Comparison of ENCODE assay signal across 32 cellular contexts in genomic region chr17:57132663-57133062, GRCh38. TPM values are rescaled to one million over a fixed set of nuclear protein-coding genes. Genes with fewer than 3 reads are reported as not detected.
DNase-seq lines count a peak whose midpoint lies in the region; ATAC-seq and TF ChIP-seq lines count a peak whose summit lies in the region.
"Had no signal": no experiment of that assay in that cellular context is flagged by ENCODE, and none has a peak within 500 bp of the region (broad histone marks: within the 10 kb centered on the region; RNA-seq: fewer than 3 reads in every experiment).

No MANE protein-coding gene starts in this region.

- no peak overlapping the region for H3K4me2 ChIP-seq in SK-N-SH
- H3K4me2 ChIP-seq: A549, hepatocyte had no signal

- no peaks in the 10 kb centered on the region for H3K27me3 ChIP-seq in SK-N-SH (ENCODE audit: insufficient read depth)
- H3K27me3 ChIP-seq in NT2/D1 (ENCODE audit: insufficient read depth, insufficient read length): no peaks in the 10 kb centered on the region
- H3K27me3 ChIP-seq: gastrocnemius medialis, hepatocyte, pancreas, Peyer's patch, testis had no signal

- H2AFZ ChIP-seq in SK-N-SH (ENCODE audit: low read depth): no peak overlapping the region
- H2AFZ ChIP-seq: hepatocyte had no signal

- H3K9ac ChIP-seq in SK-N-SH: no peak overlapping the region
- peak overlapping the region; percentile 39 for H3K9ac ChIP-seq in NT2/D1 (ENCODE audit: insufficient read length, low read depth)

- no peaks in the 10 kb centered on the region for H3K9me3 ChIP-seq in SK-N-SH
- H3K9me3 ChIP-seq in NT2/D1 (ENCODE audit: insufficient read depth, low read length): no peaks in the 10 kb centered on the region
- H3K9me3 ChIP-seq: A549, gastrocnemius medialis, mucosa of descending colon, pancreas, Peyer's patch, testis had no signal

- no peak overlapping the region for H3K4me3 ChIP-seq in SK-N-SH (ENCODE audit: low read depth in 2 of 2, low read length in 1 of 2)
- H3K4me3 ChIP-seq in NT2/D1 (ENCODE audit: insufficient read length, low read depth): no peak overlapping the region
- H3K4me3 ChIP-seq: A549, gastrocnemius medialis, hepatocyte, lung, mucosa of descending colon, pancreas, Peyer's patch, testis had no signal

- H3K4me1 Mint-ChIP-seq in activated T-helper 2 cell treated with anti-CD3 and anti-CD28 coated beads, Interferon-gamma antibody, Interleukin-2, Interleukin-4, amounts not matched to agents 10 μg/mL and 5 μg/mL and 100 μg/mL, durations not matched to agents 14 hours and 24 hours and 36 hours (ENCODE audit: low read depth): peaks cover 5% of the 10 kb centered on the region

- H4K20me1 ChIP-seq in SK-N-SH (ENCODE audit: insufficient read depth): no peaks in the 10 kb centered on the region

- H3F3A ChIP-seq in SK-N-SH (replicated peaks; ENCODE audit: insufficient read depth): peaks cover 6% of the 10 kb centered on the region

- H3K79me2 ChIP-seq in SK-N-SH (ENCODE audit: insufficient read depth): no peaks in the 10 kb centered on the region
- H3K79me2 ChIP-seq: hepatocyte had no signal

- H3K27ac ChIP-seq in SK-N-SH (ENCODE audit: low read depth in 2 of 2, low read length in 1 of 2): peak overlapping the region in 1 of 2 experiments; percentile 64; a peak in 2 of 4 replicates
- H3K27ac ChIP-seq: gastrocnemius medialis, hepatocyte, pancreas, Peyer's patch, testis, VCaP had no signal

- H3K9me3 Mint-ChIP-seq in activated T-helper 2 cell treated with anti-CD3 and anti-CD28 coated beads, Interferon-gamma antibody, Interleukin-2, Interleukin-4, amounts not matched to agents 10 μg/mL and 5 μg/mL and 100 μg/mL, durations not matched to agents 14 hours and 24 hours and 36 hours: no peaks in the 10 kb centered on the region
- H3K9me3 Mint-ChIP-seq: activated naive CD8-positive, alpha-beta T cell treated with anti-CD3 and anti-CD28 coated beads for 36 hours; CD4-positive, alpha-beta T cell; natural killer cell treated with Interleukin-12 subunit alpha and Interleukin-12 subunit beta and Interleukin-15 and Interleukin-18, amount 100 ng/mL, for 72 hours; stimulated activated naive CD8-positive, alpha-beta T cell treated with anti-CD3 and anti-CD28 coated beads, Interleukin-15, Interleukin-2, amounts not matched to agents 100 ng/mL and 50 ng/mL, for 24 hours had no signal

- H3K4me1 ChIP-seq in SK-N-SH (ENCODE audit: control insufficient read depth in 1 of 2, insufficient read depth in 2 of 2, low read depth in 1 of 2, low read length in 1 of 2) (peaks cover 0 to 15% of the 10 kb centered on the region in 2 experiments; a peak in 1 of 4 replicates), NT2/D1 (ENCODE audit: insufficient read depth, insufficient read length) (peaks cover 3% of the 10 kb centered on the region)
- H3K4me1 ChIP-seq: A549, Peyer's patch had no signal

- POLR2A ChIA-PET in SK-N-SH (lab: Yijun Ruan, JAX): no interaction called here

- 94% methylated on average over 2 of the region's 2 CpGs for WGBS in SK-N-SH (ENCODE audit: low lambda C conversion rate)

- H3K36me3 Mint-ChIP-seq in activated T-helper 2 cell treated with anti-CD3 and anti-CD28 coated beads, Interferon-gamma antibody, Interleukin-2, Interleukin-4, amounts not matched to agents 10 μg/mL and 5 μg/mL and 100 μg/mL, durations not matched to agents 14 hours and 24 hours and 36 hours (ENCODE audit: low read depth): no peaks in the 10 kb centered on the region
- H3K36me3 Mint-ChIP-seq: activated naive CD8-positive, alpha-beta T cell treated with anti-CD3 and anti-CD28 coated beads for 36 hours; natural killer cell treated with Interleukin-12 subunit alpha and Interleukin-12 subunit beta and Interleukin-15 and Interleukin-18, amount 100 ng/mL, for 72 hours had no signal

- H3K9me2 ChIP-seq in SK-N-SH: no peaks in the 10 kb centered on the region

- TF ChIP-seq RAD21 in SK-N-SH (IDR thresholded peaks at IDR 0.05; ENCODE audit: low read length): 0 out of 2 replicates have a peak, but pooled peaks have one; percentile 8

- no peak for TF ChIP-seq CTCF in SK-N-SH (IDR thresholded peaks at IDR 0.05)

- intact Hi-C loops in activated T-helper 2 cell treated with anti-CD3 and anti-CD28 coated beads, Interferon-gamma antibody, Interleukin-2, Interleukin-4, amounts not matched to agents 10 μg/mL and 5 μg/mL and 100 μg/mL, durations not matched to agents 14 hours and 24 hours and 36 hours (cut with micrococcal nuclease): loop anchor here (5.0 kb wide), 1 partner anchor 110 kb away; no protein-coding TSS in a partner anchor

- CTCF ChIA-PET in SK-N-SH (lab: Yijun Ruan, JAX): interaction anchor here (0.8 to 3.0 kb wide), 13 partner anchors 12 to 867 kb away, joined by 3 to 17 read pairs (median 4); no protein-coding TSS in a partner anchor

- DNase-seq in SK-N-SH: peak; percentile 58
- no peak for DNase-seq in NT2/D1 (ENCODE audit: low read depth, low spot score)
- peak; percentile 72 for DNase-seq in iPS-NIHi11 (ENCODE audit: low spot score)
- no peak for DNase-seq in GDM1 (lab: John Stamatoyannopoulos, UW)
- DNase-seq in cerebellar cortex (ENCODE audit: low spot score): no peak
- no peak for DNase-seq in activated T-helper 2 cell treated with anti-CD3 and anti-CD28 coated beads, Interferon-gamma antibody, Interleukin-2, Interleukin-4, amounts not matched to agents 10 μg/mL and 5 μg/mL and 100 μg/mL, durations not matched to agents 14 hours and 24 hours and 36 hours (ENCODE audit: low spot score)
- no peak for DNase-seq in mucosa of gallbladder (ENCODE audit: low spot score)
- DNase-seq: activated CD4-positive, alpha-beta T cell treated with anti-CD3 and anti-CD28 coated beads for 4 hours; activated gamma-delta T cell; activated naive CD8-positive, alpha-beta T cell treated with anti-CD3 and anti-CD28 coated beads for 36 hours; aorta; CD4-positive, alpha-beta T cell; DND-41; gastrocnemius medialis; left cardiac atrium; mucosa of descending colon; NCI-H1694; NCI-H510A treated with DMSO at 0.1 percent for 48 hours; pancreas; Peyer's patch; SHP77 treated with DMSO at 0.1 percent for 48 hours; stimulated activated CD4-positive, alpha-beta T cell treated with anti-CD3 and anti-CD28 coated beads, Interleukin-2, amount 100 ng/mL, for 24 hours; T-helper 9 cell; testis had no signal

- H3K27ac Mint-ChIP-seq in activated T-helper 2 cell treated with anti-CD3 and anti-CD28 coated beads, Interferon-gamma antibody, Interleukin-2, Interleukin-4, amounts not matched to agents 10 μg/mL and 5 μg/mL and 100 μg/mL, durations not matched to agents 14 hours and 24 hours and 36 hours: no peak overlapping the region
- H3K27ac Mint-ChIP-seq: activated naive CD8-positive, alpha-beta T cell treated with anti-CD3 and anti-CD28 coated beads for 36 hours; CD4-positive, alpha-beta T cell; natural killer cell treated with Interleukin-12 subunit alpha and Interleukin-12 subunit beta and Interleukin-15 and Interleukin-18, amount 100 ng/mL, for 72 hours had no signal

- H3K4me3 Mint-ChIP-seq in activated T-helper 2 cell treated with anti-CD3 and anti-CD28 coated beads, Interferon-gamma antibody, Interleukin-2, Interleukin-4, amounts not matched to agents 10 μg/mL and 5 μg/mL and 100 μg/mL, durations not matched to agents 14 hours and 24 hours and 36 hours (ENCODE audit: low read depth): no peak overlapping the region
- H3K4me3 Mint-ChIP-seq: activated naive CD8-positive, alpha-beta T cell treated with anti-CD3 and anti-CD28 coated beads for 36 hours; CD4-positive, alpha-beta T cell; natural killer cell treated with Interleukin-12 subunit alpha and Interleukin-12 subunit beta and Interleukin-15 and Interleukin-18, amount 100 ng/mL, for 72 hours; stimulated activated naive CD8-positive, alpha-beta T cell treated with anti-CD3 and anti-CD28 coated beads, Interleukin-15, Interleukin-2, amounts not matched to agents 100 ng/mL and 50 ng/mL, for 24 hours had no signal

- H3K36me3 ChIP-seq in SK-N-SH (replicated peaks in 1 of 2; ENCODE audit: control insufficient read depth in 1 of 2, insufficient read depth in 2 of 2, low read length in 1 of 2): no peaks in the 10 kb centered on the region
- H3K36me3 ChIP-seq in NT2/D1 (ENCODE audit: insufficient read depth, insufficient read length, low read length): no peaks in the 10 kb centered on the region
- H3K36me3 ChIP-seq: gastrocnemius medialis, pancreas, Peyer's patch had no signal

- no peak for ATAC-seq in SK-N-SH treated with all-trans-retinoic acid at 6 μM for 48 hours
- ATAC-seq: A549; gastrocnemius medialis; HCT116; left cardiac atrium; mucosa of descending colon; natural killer cell treated with Interleukin-12 subunit alpha and Interleukin-12 subunit beta and Interleukin-15 and Interleukin-18, amount 100 ng/mL, for 72 hours; pancreas had no signal

- no peak for TF ChIP-seq EP300 in SK-N-SH (IDR thresholded peaks at IDR 0.05; ENCODE audit: borderline replicate concordance in 1 of 2, low read depth in 1 of 2, low read length in 1 of 2)

- peaks cover 1% of the 10 kb centered on the region for H3K27me3 Mint-ChIP-seq in activated T-helper 2 cell treated with anti-CD3 and anti-CD28 coated beads, Interferon-gamma antibody, Interleukin-2, Interleukin-4, amounts not matched to agents 10 μg/mL and 5 μg/mL and 100 μg/mL, durations not matched to agents 14 hours and 24 hours and 36 hours (ENCODE audit: low read depth)
- H3K27me3 Mint-ChIP-seq: activated naive CD8-positive, alpha-beta T cell treated with anti-CD3 and anti-CD28 coated beads for 36 hours; CD4-positive, alpha-beta T cell; stimulated activated naive CD8-positive, alpha-beta T cell treated with anti-CD3 and anti-CD28 coated beads, Interleukin-15, Interleukin-2, amounts not matched to agents 100 ng/mL and 50 ng/mL, for 24 hours had no signal

TF ChIP-seq in SK-N-SH, 30 proteins besides CTCF, POLR2A, EP300 and RAD21 (continues in another document):
- TF ChIP-seq POLR2AphosphoS5 (IDR thresholded peaks at IDR 0.05; ENCODE audit: low read depth, low read length): no peak
- no peak for TF ChIP-seq MXI1 (IDR thresholded peaks at IDR 0.05; ENCODE audit: low read depth, low read length)
- no peak for TF ChIP-seq FOXJ3 (CRISPR knock-in tag; IDR thresholded peaks at IDR 0.05)
- no peak for TF ChIP-seq RFX5 (IDR thresholded peaks at IDR 0.05; ENCODE audit: low read length)
- no peak for TF ChIP-seq YY1 (IDR thresholded peaks at IDR 0.05; ENCODE audit: low read depth)

TF ChIP-seq in SK-N-SH treated with all-trans-retinoic acid at 6 μM for 48 hours, 23 proteins besides CTCF, POLR2A, EP300 and RAD21:
- TF ChIP-seq PPARA (CRISPR knock-in tag; IDR thresholded peaks at IDR 0.05; ENCODE audit: borderline replicate concordance): no peak

RNA-seq across cellular contexts. Expression of gene AKAP1, which starts 47.6 kb away (rescaled TPM):
- 23.7 and 36.3 TPM in 2 replicates for polyA plus RNA-seq in SK-N-SH (2012; rRNA removed)
- polyA plus RNA-seq in SK-N-SH (2012; cell fraction: cytosol; rRNA removed): 17.5 and 19.6 TPM in 2 replicates
- 106 and 135 TPM in 2 replicates for polyA plus RNA-seq in SK-N-SH (2012; cell fraction: nucleus; rRNA removed)
- total RNA-seq in activated T-helper 2 cell treated with anti-CD3 and anti-CD28 coated beads, Interferon-gamma antibody, Interleukin-2, Interleukin-4, amounts not matched to agents 10 μg/mL and 5 μg/mL and 100 μg/mL, durations not matched to agents 14 hours and 24 hours and 36 hours: 38.7 and 45.0 TPM in 2 replicates
- total RNA-seq in mucosa of gallbladder: 67.5 TPM

Comparison
In these comparisons a context has a peak if more than half of its experiments do, and no peak if none do; other contexts are left out.
1. DNase-seq: peak in SK-N-SH (single experiment) and iPS-NIHi11 (single experiment); none in NT2/D1 (single experiment), GDM1 (single experiment), cerebellar cortex (single experiment), activated T-helper 2 cell treated with anti-CD3 and anti-CD28 coated beads, Interferon-gamma antibody, Interleukin-2, Interleukin-4, amounts not matched to agents 10 μg/mL and 5 μg/mL and 100 μg/mL, durations not matched to agents 14 hours and 24 hours and 36 hours (single experiment) and mucosa of gallbladder (single experiment).